Comparison of ENCODE assay signal across 26 cellular contexts in the genomic region with DNA sequence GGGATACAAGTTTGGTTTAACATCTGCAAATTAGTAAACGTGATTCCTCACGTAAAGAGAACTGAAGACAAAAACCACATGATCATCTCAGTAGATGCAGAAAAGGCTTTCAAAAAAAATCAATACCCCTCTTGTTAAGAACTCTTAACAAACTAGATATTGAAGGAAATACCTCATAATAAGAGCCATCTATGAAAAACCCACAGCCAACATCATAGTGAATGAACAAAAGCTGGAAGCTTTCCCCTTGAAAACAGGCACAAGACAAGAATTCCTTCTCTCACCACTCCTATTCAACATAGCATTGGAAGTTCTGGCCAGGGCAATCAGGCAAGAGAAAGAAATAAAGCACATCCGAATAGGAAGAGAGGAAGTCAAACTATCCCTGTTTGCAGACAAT.
"Had no signal": no experiment of that assay in that cellular context is flagged by ENCODE, and none has a peak within 500 bp of the region (broad histone marks: within the 10 kb centered on the region; RNA-seq: fewer than 3 reads in every experiment).

No MANE protein-coding gene starts in this region.

- H3K27ac ChIP-seq: stomach, suprapubic skin, testis, thoracic aorta, thyroid gland, tibial artery, tibial nerve, transverse colon, upper lobe of left lung, upper lobe of right lung, uterus, vagina had no signal

- H3K27me3 ChIP-seq: stomach, suprapubic skin, testis, thyroid gland, tibial artery, tibial nerve, transverse colon, upper lobe of left lung, upper lobe of right lung, uterus, vagina had no signal

- DNase-seq: stimulated activated CD4-positive, alpha-beta T cell treated with anti-CD3 and anti-CD28 coated beads, Interleukin-2, amount 100 ng/mL, for 48 hours; stimulated activated CD4-positive, alpha-beta T cell treated with anti-CD3 and anti-CD28 coated beads, Interleukin-4, amount 100 ng/mL, for 1 hour; stimulated activated CD4-positive, alpha-beta T cell treated with anti-CD3 and anti-CD28 coated beads, Interleukin-4, amount 100 ng/mL, for 24 hours; stimulated activated CD4-positive, alpha-beta T cell treated with anti-CD3 and anti-CD28 coated beads, Interleukin-4, amount 100 ng/mL, for 4 hours; stimulated activated CD8-positive, alpha-beta memory T cell treated with anti-CD3 and anti-CD28 coated beads, Interleukin-4, amount 100 ng/mL, for 48 hours; stimulated activated naive B cell treated with anti-CD40 and anti-IgM and Interleukin-4, amounts not matched to agents 10 μg/mL and 1 μg/mL and 100 μg/mL, for 72 hours; stimulated activated naive CD4-positive, alpha-beta T cell; stimulated activated naive CD4-positive, alpha-beta T cell treated with Interleukin-2 at 50 U/mL for 16 hours; stimulated activated naive CD8-positive, alpha-beta T cell treated with anti-CD3 and anti-CD28 coated beads, Interleukin-15, amount 100 ng/mL, for 72 hours; stimulated activated naive CD8-positive, alpha-beta T cell treated with anti-CD3 and anti-CD28 coated beads, Interleukin-15, Interleukin-2, amounts not matched to agents 100 U/mL and 50 U/mL, for 24 hours; stomach; substantia nigra; testis; thyroid gland; tibial artery; transverse colon; trophoblast cell; upper lobe of left lung; upper lobe of right lung; uterus had no signal

- H3K36me3 ChIP-seq: stomach, suprapubic skin, thoracic aorta, thyroid gland, tibial artery, tibial nerve, transverse colon, upper lobe of left lung, upper lobe of right lung, uterus, vagina had no signal

- H3K4me3 ChIP-seq: stomach, suprapubic skin, testis, thoracic aorta, thyroid gland, tibial artery, tibial nerve, transverse colon, upper lobe of left lung, upper lobe of right lung, uterus, vagina had no signal

- H3K9me3 ChIP-seq: testis, thyroid gland, tibial artery, transverse colon, upper lobe of right lung, uterus, vagina had no signal

- ATAC-seq: stimulated activated effector memory CD8-positive, alpha-beta T cell treated with anti-CD3 and anti-CD28 coated beads, Interleukin-12 subunit alpha, Interleukin-12 subunit beta, amount 100 ng/mL, for 72 hours; stimulated activated memory B cell treated with anti-CD40 and anti-IgM and Interleukin-4, amounts not matched to agents 10 μg/mL and 1 μg/mL and 100 μg/mL, for 72 hours; stimulated activated naive B cell treated with anti-CD40 and anti-IgM and Interleukin-4, amounts not matched to agents 10 μg/mL and 1 μg/mL and 100 μg/mL, for 72 hours; stimulated activated naive CD8-positive, alpha-beta T cell treated with anti-CD3 and anti-CD28 coated beads, Interleukin-15, amount 100 ng/mL, for 72 hours; stimulated activated naive CD8-positive, alpha-beta T cell treated with anti-CD3 and anti-CD28 coated beads, Interleukin-15, Interleukin-2, amounts not matched to agents 100 U/mL and 50 U/mL, for 24 hours; upper lobe of right lung had no signal

- H3K4me1 ChIP-seq: stomach, suprapubic skin, testis, thyroid gland, tibial nerve, transverse colon, upper lobe of left lung, upper lobe of right lung, uterus, vagina had no signal
